Comparison of ENCODE assay signal across 19 cellular contexts in genomic region chr2:25788457-25788856, GRCh38.
"Had no signal": no experiment of that assay in that cellular context is flagged by ENCODE, and none has a peak within 500 bp of the region (broad histone marks: within the 10 kb centered on the region; RNA-seq: fewer than 3 reads in every experiment).

No MANE protein-coding gene starts in this region.

- H3K36me3 ChIP-seq: colonic mucosa, right atrium auricular region, upper lobe of right lung had no signal

- H3K4me1 Mint-ChIP-seq: WTC11 had no signal

- ATAC-seq: body of pancreas, upper lobe of right lung, WTC11 had no signal

- H3K4me3 Mint-ChIP-seq: activated naive CD4-positive, alpha-beta T cell treated with anti-CD3 and anti-CD28 coated beads, Interleukin-2, amount 10 ng/mL, durations not matched to agents 7 days and 5 days; WTC11 had no signal

- H3K9me3 ChIP-seq: body of pancreas, colonic mucosa, right atrium auricular region, SJCRH30, stomach, testis, upper lobe of right lung had no signal

- H3K27ac ChIP-seq: body of pancreas, colonic mucosa, right atrium auricular region, SJCRH30, skin epidermis, stomach, testis, upper lobe of right lung had no signal

- FAIRE-seq: endothelial cell of umbilical vein had no signal

- H3K4me1 ChIP-seq: body of pancreas, colonic mucosa, right atrium auricular region, SJCRH30, stomach, testis, upper lobe of right lung had no signal

- H3K27ac Mint-ChIP-seq: activated naive CD4-positive, alpha-beta T cell treated with anti-CD3 and anti-CD28 coated beads, Interleukin-2, amount 10 ng/mL, durations not matched to agents 7 days and 5 days; progenitor cell of endocrine pancreas; WTC11 had no signal

- H3K27me3 Mint-ChIP-seq: activated naive CD4-positive, alpha-beta T cell treated with anti-CD3 and anti-CD28 coated beads, Interleukin-2, amount 10 ng/mL, durations not matched to agents 7 days and 5 days; progenitor cell of endocrine pancreas had no signal

- H3K9me3 Mint-ChIP-seq: activated naive CD4-positive, alpha-beta T cell treated with anti-CD3 and anti-CD28 coated beads, Interleukin-2, amount 10 ng/mL, durations not matched to agents 7 days and 5 days; WTC11 had no signal

- DNase-seq: activated CD4-positive, alpha-beta T cell treated with anti-CD3 and anti-CD28 coated beads for 48 hours; activated naive CD4-positive, alpha-beta T cell treated with anti-CD3 and anti-CD28 coated beads, Interleukin-2, amount 10 ng/mL, durations not matched to agents 7 days and 5 days; amniotic stem cell; body of pancreas; caudate nucleus; colonic mucosa; foreskin fibroblast; mesendoderm; SJCRH30; stimulated activated CD4-positive, alpha-beta T cell treated with anti-CD3 and anti-CD28 coated beads, Interleukin-15, amount 100 ng/mL, for 24 hours; stimulated activated CD4-positive, alpha-beta T cell treated with anti-CD3 and anti-CD28 coated beads, Interleukin-4, amount 100 ng/mL, for 1 hour; stomach; testis; upper lobe of right lung had no signal

- H3K4me3 ChIP-seq: body of pancreas, colonic mucosa, right atrium auricular region, SJCRH30, skin epidermis, stomach, testis, upper lobe of right lung had no signal

- H3K27me3 ChIP-seq: body of pancreas, colonic mucosa, right atrium auricular region, SJCRH30, stomach, testis, upper lobe of right lung had no signal
